Comparison of ENCODE assay signal across 29 cellular contexts in genomic region chr3:112351036-112351435, GRCh38. TPM values are rescaled to one million over a fixed set of nuclear protein-coding genes. Genes with fewer than 3 reads are reported as not detected.
DNase-seq lines count a peak whose midpoint lies in the region; ATAC-seq, FAIRE-seq and TF ChIP-seq lines count a peak whose summit lies in the region.
"Had no signal": no experiment of that assay in that cellular context is flagged by ENCODE, and none has a peak within 500 bp of the region (broad histone marks: within the 10 kb centered on the region; RNA-seq: fewer than 3 reads in every experiment).

No MANE protein-coding gene starts in this region.

- H3K9me3 Mint-ChIP-seq in naive B cell: no peaks in the 10 kb centered on the region
- H3K9me3 Mint-ChIP-seq: activated T-cell treated with anti-CD3 and anti-CD28 coated beads, Interleukin-2, amount 50 U/mL, for 72 hours; CD4-positive, alpha-beta T cell; stimulated activated naive CD8-positive, alpha-beta T cell treated with anti-CD3 and anti-CD28 coated beads, Interleukin-15, Interleukin-2, amounts not matched to agents 100 ng/mL and 50 ng/mL, for 24 hours had no signal

- peaks cover 60 to 69% of the 10 kb centered on the region in 2 donors for H3K36me3 Mint-ChIP-seq in naive B cell

- H3K27ac Mint-ChIP-seq in naive B cell: peak overlapping the region in 4 of 6 donors; percentile 43 to 84 (median 49)
- H3K27ac Mint-ChIP-seq: CD4-positive, alpha-beta T cell; progenitor cell of endocrine pancreas; T-helper 17 cell had no signal

- H3K4me1 ChIP-seq in BLaER1: peaks cover 8% of the 10 kb centered on the region
- H3K4me1 ChIP-seq in HAP-1: peaks cover 49% of the 10 kb centered on the region
- no peaks in the 10 kb centered on the region for H3K4me1 ChIP-seq in Peyer's patch
- H3K4me1 ChIP-seq: left lung, transverse colon had no signal

- H3K27me3 ChIP-seq in BLaER1: no peaks in the 10 kb centered on the region
- no peaks in the 10 kb centered on the region for H3K27me3 ChIP-seq in HAP-1 (ENCODE audit: low read depth)
- no peaks in the 10 kb centered on the region for H3K27me3 ChIP-seq in dorsolateral prefrontal cortex
- H3K27me3 ChIP-seq in Peyer's patch: no peaks in the 10 kb centered on the region
- H3K27me3 ChIP-seq: hepatocyte, left lung, transverse colon had no signal

- no peaks in the 10 kb centered on the region for H3K36me3 ChIP-seq in BLaER1
- H3K36me3 ChIP-seq in HAP-1 (replicated peaks): no peaks in the 10 kb centered on the region
- no peaks in the 10 kb centered on the region for H3K36me3 ChIP-seq in Peyer's patch
- H3K36me3 ChIP-seq: left lung, transverse colon had no signal

- no peaks in the 10 kb centered on the region for H3K27me3 Mint-ChIP-seq in naive B cell
- H3K27me3 Mint-ChIP-seq: CD4-positive, alpha-beta T cell; progenitor cell of endocrine pancreas; stimulated activated naive CD8-positive, alpha-beta T cell treated with anti-CD3 and anti-CD28 coated beads, Interleukin-15, Interleukin-2, amounts not matched to agents 100 ng/mL and 50 ng/mL, for 24 hours had no signal

- H3K9ac ChIP-seq in BLaER1: no peak overlapping the region
- H3K9ac ChIP-seq: KMS-11 had no signal

- intact Hi-C loops in dorsolateral prefrontal cortex (cut with DNase I): no loop called here

- peak; percentile 42 to 52 for DNase-seq in HAP-1 (ENCODE audit: low spot score in 2 of 2)
- no peak for DNase-seq in dorsolateral prefrontal cortex
- DNase-seq in naive B cell: no peak
- DNase-seq in activated CD8-positive, alpha-beta memory T cell treated with anti-CD3 and anti-CD28 coated beads, Interleukin-2, amount 50 U/mL, for 48 hours: no peak
- DNase-seq in H54 (ENCODE audit: insufficient read length, low spot score): no peak
- no peak for DNase-seq in Peyer's patch
- DNase-seq: activated CD4-positive, alpha-beta T cell treated with anti-CD3 and anti-CD28 coated beads for 4 hours; activated naive CD4-positive, alpha-beta T cell treated with anti-CD3 and anti-CD28 coated beads, Interleukin-2, amount 50 U/mL, for 16 hours; activated T-cell treated with anti-CD3 and anti-CD28 coated beads, Interleukin-2, amount 50 U/mL, for 72 hours; CD4-positive, alpha-beta T cell; cerebellar nuclear complex; foreskin fibroblast; left lung; stimulated activated CD4-positive, alpha-beta T cell treated with anti-CD3 and anti-CD28 coated beads, Interleukin-15, amount 100 ng/mL, for 24 hours; T-helper 17 cell; transverse colon had no signal

- H3K9me3 ChIP-seq in BLaER1 (no peaks in the 10 kb centered on the region), HAP-1 (no peaks in the 10 kb centered on the region), Peyer's patch (no peaks in the 10 kb centered on the region)
- H3K9me3 ChIP-seq: left lung, transverse colon had no signal

- in situ Hi-C loops in HAP-1 (cut with MboI; ENCODE audit: low sequenced_read_pairs): no loop called here

- peaks cover 39 to 64% (median 45%) of the 10 kb centered on the region in 3 donors for H3K4me1 Mint-ChIP-seq in naive B cell

- ATAC-seq in naive B cell (ENCODE audit: low read depth in 2 of 2): no peak
- ATAC-seq in GM21447 (IDR thresholded peaks at IDR 0.05; ENCODE audit: unreplicated experiment): no peak
- ATAC-seq: left lung, Panc1, T-helper 17 cell had no signal

- H3K27ac ChIP-seq in BLaER1: no peak overlapping the region
- H3K27ac ChIP-seq in dorsolateral prefrontal cortex: peak overlapping the region in 34 of 59 donors; percentile 3 to 85 (median 59)
- H3K27ac ChIP-seq in Peyer's patch: no peak overlapping the region
- H3K27ac ChIP-seq: hepatocyte, KMS-11, left lung, SK-N-MC, transverse colon had no signal

- H3K4me3 ChIP-seq in BLaER1: no peak overlapping the region
- H3K4me3 ChIP-seq in HAP-1: no peak overlapping the region
- H3K4me3 ChIP-seq in dorsolateral prefrontal cortex: peak overlapping the region in 1 of 59 donors; percentile 10
- H3K4me3 ChIP-seq in Peyer's patch: no peak overlapping the region
- H3K4me3 ChIP-seq: hepatocyte, left lung, SK-N-MC, transverse colon had no signal

- peak overlapping the region; percentile 40; the same call in 1 of the 2 replicates for H3K4me2 ChIP-seq in BLaER1
- H3K4me2 ChIP-seq: hepatocyte, KMS-11 had no signal

- H3K4me3 Mint-ChIP-seq in naive B cell: no peak overlapping the region
- H3K4me3 Mint-ChIP-seq: activated T-cell treated with anti-CD3 and anti-CD28 coated beads, Interleukin-2, amount 50 U/mL, for 72 hours; CD4-positive, alpha-beta T cell; stimulated activated naive CD8-positive, alpha-beta T cell treated with anti-CD3 and anti-CD28 coated beads, Interleukin-15, Interleukin-2, amounts not matched to agents 100 ng/mL and 50 ng/mL, for 24 hours had no signal

- TF ChIP-seq CTCF in dorsolateral prefrontal cortex (IDR thresholded peaks at IDR 0.05 in 54 of 56, conservative IDR thresholded peaks at IDR 0.05 in 2 of 56; ENCODE audit: low read depth in 1 of 56, partially characterized antibody in 56 of 56) (no peak), Peyer's patch (IDR thresholded peaks at IDR 0.05) (no peak)

- H4K20me1 ChIP-seq in BLaER1: no peaks in the 10 kb centered on the region

- no peak for TF ChIP-seq POLR2A in H54 (IDR thresholded peaks at IDR 0.05; ENCODE audit: low read depth, low read length)
- no peak for TF ChIP-seq POLR2A in Peyer's patch (IDR thresholded peaks at IDR 0.05)

- no peak for FAIRE-seq in H54 (lab: Jason Lieb, UNC)
- FAIRE-seq: astrocyte, GM19239 had no signal

RNA-seq across cellular contexts. Expression of gene CD200, which starts 18.1 kb away (rescaled TPM):
- total RNA-seq in dorsolateral prefrontal cortex (100 to 1,000 TPM in 13 of 120 experiments, 10 to 100 TPM in 107; 27.6 to 121 (median 80.1) TPM), Peyer's patch (10 to 100 TPM in 1 of 4 donors, 1 to 10 TPM in 3; 3.7 to 15.4 (median 7.1) TPM)
- polyA plus RNA-seq in naive B cell (ENCODE audit: low read depth in 6 of 6): 100 to 1,000 TPM; 102 to 329 (median 161) TPM

RNA-seq across cellular contexts. Expression of gene SLC9C1, which starts 57.0 kb away (rescaled TPM):
- total RNA-seq in dorsolateral prefrontal cortex (1 to 10 TPM in 1 of 120 experiments, under 1 TPM in 11, not detected in 108; 0.12 to 1.4 (median 0.27) TPM), Peyer's patch (10 to 100 TPM in 1 of 4 donors, 1 to 10 TPM in 1, under 1 TPM in 1, not detected in 1; 0.67 to 12.4 (median 1.7) TPM)
- polyA plus RNA-seq in naive B cell (ENCODE audit: low read depth in 6 of 6): under 1 TPM in 2 of 6 donors, not detected in 4; 0.34 to 0.98 TPM
- total RNA-seq: activated T-cell treated with anti-CD3 and anti-CD28 coated beads, Interleukin-2, amount 50 U/mL, for 72 hours; astrocyte; CD4-positive, alpha-beta T cell; HT-29; T-helper 17 cell; transverse colon had no signal
- polyA plus RNA-seq: esophagus, hepatocyte, neural cell had no signal

Comparison
In these comparisons a context has a peak if more than half of its experiments do, and no peak if none do; other contexts are left out.
1. H3K27ac ChIP-seq: peak in dorsolateral prefrontal cortex (34 of 59); none in BLaER1 (single experiment) and Peyer's patch (0 of 4).
2. DNase-seq: peak in HAP-1 (2 of 2); none in dorsolateral prefrontal cortex (0 of 10), naive B cell (single experiment), activated CD8-positive, alpha-beta memory T cell treated with anti-CD3 and anti-CD28 coated beads, Interleukin-2, amount 50 U/mL, for 48 hours (single experiment), H54 (single experiment) and Peyer's patch (0 of 3).